ENCODE assay signal across 28 cellular contexts in genomic region chr21:38220270-38220737, GRCh38. TPM values are rescaled to one million over a fixed set of nuclear protein-coding genes. Genes with fewer than 3 reads are reported as not detected.
A peak's percentile ranks its signal among the peaks of the same experiment; 100 is the strongest.
DNase-seq lines count a peak whose midpoint lies in the region; ATAC-seq and TF ChIP-seq lines count a peak whose summit lies in the region.
"Had no signal": no experiment of that assay in that cellular context is flagged by ENCODE, and none has a peak within 500 bp of the region (broad histone marks: within the 10 kb centered on the region; RNA-seq: fewer than 3 reads in every experiment).

No MANE protein-coding gene starts in this region.

- peaks cover 27% of the 10 kb centered on the region for H3K4me1 Mint-ChIP-seq in CD14-positive monocyte
- H3K4me1 Mint-ChIP-seq: neural progenitor cell had no signal

- H3K27ac ChIP-seq in neutrophil, result peak overlapping the region; percentile 97
- H3K27ac ChIP-seq: foreskin keratinocyte, KMS-11, neural progenitor cell, WERI-Rb-1 had no signal

- no peak overlapping the region for H3K4me3 Mint-ChIP-seq in CD14-positive monocyte
- H3K4me3 Mint-ChIP-seq: activated naive CD8-positive, alpha-beta T cell treated with anti-CD3 and anti-CD28 coated beads, Interleukin-2, amount 10 ng/mL, durations not matched to agents 7 days and 5 days; CD8-positive, alpha-beta T cell; neural progenitor cell had no signal

- no peak for DNase-seq in CD14-positive monocyte (ENCODE audit: low spot score)
- peak; percentile 56 for DNase-seq in OCI-M1 (lab: John Stamatoyannopoulos, UW)
- DNase-seq in effector CD4-positive, alpha-beta T cell, result no peak
- DNase-seq: activated CD4-positive, alpha-beta T cell treated with anti-CD3 and anti-CD28 coated beads for 48 hours; activated effector memory CD4-positive, alpha-beta T cell treated with anti-CD3 and anti-CD28 coated beads, Interleukin-2, amount 50 U/mL, for 16 hours; activated naive CD8-positive, alpha-beta T cell treated with anti-CD3 and anti-CD28 coated beads, Interleukin-2, amount 10 ng/mL, durations not matched to agents 7 days and 5 days; activated T-cell treated with anti-CD3 and anti-CD28 coated beads, Interleukin-2, amount 50 U/mL, for 1 hour; AML-193; CD8-positive, alpha-beta T cell; DMS 273 treated with DMSO at 0.1 percent for 48 hours; foreskin keratinocyte; GOT3; heart left ventricle; NCI-H1436; NCI-H2081 treated with DMSO at 0.1 percent for 48 hours; NCI-H446; NCI-H82; stimulated activated naive CD4-positive, alpha-beta T cell; WERI-Rb-1 had no signal

- no peaks in the 10 kb centered on the region for H3K36me3 ChIP-seq in neutrophil
- H3K36me3 ChIP-seq: heart left ventricle, neural progenitor cell, thoracic aorta, WERI-Rb-1 had no signal

- peaks cover 59 to 71% of the 10 kb centered on the region in 2 experiments for H3K4me1 ChIP-seq in neutrophil (ENCODE audit: control insufficient read depth in 1 of 2, insufficient read depth in 1 of 2, low read depth in 1 of 2, low read length in 1 of 2)
- H3K4me1 ChIP-seq: foreskin keratinocyte, neural progenitor cell had no signal

- no peaks in the 10 kb centered on the region for H3K27me3 ChIP-seq in neutrophil
- H3K27me3 ChIP-seq: foreskin keratinocyte, heart left ventricle, neural progenitor cell had no signal

- intact Hi-C loops in CD14-positive monocyte (cut with micrococcal nuclease), result loop anchor here (5.0 kb wide), 3 partner anchors 42 to 353 kb away; no protein-coding TSS in a partner anchor

- TF ChIP-seq CTCF in CD14-positive monocyte (IDR thresholded peaks at IDR 0.05), result no peak
- TF ChIP-seq CTCF in neutrophil (IDR thresholded peaks at IDR 0.05), result no peak

- peaks cover 25 to 26% of the 10 kb centered on the region in 2 donors for H3K36me3 Mint-ChIP-seq in CD14-positive monocyte
- H3K36me3 Mint-ChIP-seq: CD8-positive, alpha-beta T cell; neural progenitor cell had no signal

- ATAC-seq in esophagus mucosa (peak; percentile 44), HG03196 (IDR thresholded peaks at IDR 0.05; ENCODE audit: unreplicated experiment) (no peak), HG02759 (IDR thresholded peaks at IDR 0.05; ENCODE audit: unreplicated experiment) (no peak), HG03354 (IDR thresholded peaks at IDR 0.05; ENCODE audit: poor library complexity, severe bottlenecking, unreplicated experiment) (no peak)
- ATAC-seq: CD8-positive, alpha-beta T cell; foreskin keratinocyte; heart left ventricle had no signal

- peaks cover 6% of the 10 kb centered on the region for H3K9me3 ChIP-seq in neutrophil

- peaks cover 0 to 4% (median 1%) of the 10 kb centered on the region in 3 donors for H3K27me3 Mint-ChIP-seq in CD14-positive monocyte (ENCODE audit: low read depth in 3 of 3)

- H3K27ac Mint-ChIP-seq in CD14-positive monocyte, result peak overlapping the region; percentile 76 to 99 (median 92)
- H3K27ac Mint-ChIP-seq: activated naive CD8-positive, alpha-beta T cell treated with anti-CD3 and anti-CD28 coated beads, Interleukin-2, amount 10 ng/mL, durations not matched to agents 7 days and 5 days; CD8-positive, alpha-beta T cell; neural progenitor cell had no signal

- H3K9me3 Mint-ChIP-seq in CD14-positive monocyte, result peaks cover 28 to 61% (median 48%) of the 10 kb centered on the region in 7 donors

- peak overlapping the region in 1 of 2 experiments; percentile 14 for H3K4me3 ChIP-seq in neutrophil (ENCODE audit: low read depth in 1 of 2, low read length in 1 of 2)
- H3K4me3 ChIP-seq: heart left ventricle, neural progenitor cell, thoracic aorta had no signal

RNA-seq across cellular contexts. Expression of gene KCNJ15, which starts 36.5 kb away (rescaled TPM):
- polyA plus RNA-seq in CD14-positive monocyte, result 1 to 10 TPM; 4.5 to 8.0 TPM
- 15.5 TPM for total RNA-seq in esophagus mucosa
- total RNA-seq: activated naive CD8-positive, alpha-beta T cell treated with anti-CD3 and anti-CD28 coated beads, Interleukin-2, amount 10 ng/mL, durations not matched to agents 7 days and 5 days; CD8-positive, alpha-beta T cell; HT-29 had no signal
